Comparison of ENCODE assay signal across 10 cellular contexts in genomic region chr7:108014747-108015682, GRCh38. TPM values are rescaled to one million over a fixed set of nuclear protein-coding genes. Genes with fewer than 3 reads are reported as not detected.
DNase-seq lines count a peak whose midpoint lies in the region; ATAC-seq, FAIRE-seq and TF ChIP-seq lines count a peak whose summit lies in the region.
"Had no signal": no experiment of that assay in that cellular context is flagged by ENCODE, and none has a peak within 500 bp of the region (broad histone marks: within the 10 kb centered on the region; RNA-seq: fewer than 3 reads in every experiment).

No MANE protein-coding gene starts in this region.

- H3K9me3 ChIP-seq in astrocyte (ENCODE audit: insufficient read depth, low read depth, low read length) (no peaks in the 10 kb centered on the region), stomach (no peaks in the 10 kb centered on the region)

- H3K79me2 ChIP-seq in astrocyte (ENCODE audit: insufficient read depth, low read length), result no peaks in the 10 kb centered on the region

- H3K4me3 Mint-ChIP-seq in astrocyte (ENCODE audit: unreplicated experiment), result no peak overlapping the region
- H3K4me3 Mint-ChIP-seq: natural killer cell had no signal

- no peak for ATAC-seq in Right ventricle myocardium inferior
- ATAC-seq: natural killer cell had no signal

- H3K4me1 ChIP-seq in astrocyte (ENCODE audit: insufficient read depth, low read length) (peaks cover 53% of the 10 kb centered on the region), stomach (peaks cover 11 to 62% (median 26%) of the 10 kb centered on the region in 4 donors)

- WGBS in stomach, 5 donors, result 48 to 61% (median 53%) methylated on average over 6 of the region's 6 CpGs

- TF ChIP-seq CTCF in astrocyte (IDR thresholded peaks at IDR 0.05; ENCODE audit: insufficient read depth, low read depth, low read length) (no peak), stomach (IDR thresholded peaks at IDR 0.05) (no peak), dorsolateral prefrontal cortex (IDR thresholded peaks at IDR 0.05 in 54 of 56, conservative IDR thresholded peaks at IDR 0.05 in 2 of 56; ENCODE audit: low read depth in 1 of 56, partially characterized antibody in 56 of 56) (no peak)

- H4K20me1 ChIP-seq in astrocyte (ENCODE audit: insufficient read depth, low read length), result no peaks in the 10 kb centered on the region

- peak overlapping the region; percentile 77 for H3K27ac Mint-ChIP-seq in astrocyte (ENCODE audit: unreplicated experiment)
- H3K27ac Mint-ChIP-seq: natural killer cell had no signal

- no peaks in the 10 kb centered on the region for H3K27me3 Mint-ChIP-seq in astrocyte (ENCODE audit: low read depth, unreplicated experiment)

- H3K9ac ChIP-seq in astrocyte (ENCODE audit: low read length), result peak overlapping the region; percentile 66

- intact Hi-C loops in stomach (cut with DNase I; ENCODE audit: low total_unique reads) (no loop called here), dorsolateral prefrontal cortex (cut with DNase I) (no loop called here), Right ventricle myocardium inferior (cut with DNase I) (loop anchor here (10.0 kb wide), 1 partner anchor 270 kb away; the partner anchor contains the start of gene CBLL1)

- no peaks in the 10 kb centered on the region for H3K9me3 Mint-ChIP-seq in astrocyte (ENCODE audit: unreplicated experiment)
- H3K9me3 Mint-ChIP-seq: natural killer cell had no signal

- no peaks in the 10 kb centered on the region for H3K36me3 ChIP-seq in astrocyte (ENCODE audit: insufficient read depth, low read length)
- H3K36me3 ChIP-seq in stomach, result no peaks in the 10 kb centered on the region

- no peak for TF ChIP-seq POLR2A in stomach (IDR thresholded peaks at IDR 0.05)

- peak; percentile 55 for FAIRE-seq in astrocyte (lab: Jason Lieb, UNC)
- FAIRE-seq: islet of Langerhans had no signal

- H3K4me3 ChIP-seq in astrocyte (ENCODE audit: insufficient read depth, low read depth, low read length) (no peak overlapping the region), stomach (no peak overlapping the region), dorsolateral prefrontal cortex (no peak overlapping the region)

- H3K27me3 ChIP-seq in astrocyte (ENCODE audit: insufficient read depth, low read length) (no peaks in the 10 kb centered on the region), stomach (no peaks in the 10 kb centered on the region), dorsolateral prefrontal cortex (peaks cover 0 to 15% (median 0%) of the 10 kb centered on the region in 45 donors)

- H3K4me2 ChIP-seq in astrocyte (ENCODE audit: low read length), result peak overlapping the region; percentile 75

- peaks cover 32% of the 10 kb centered on the region for H3K4me1 Mint-ChIP-seq in astrocyte (ENCODE audit: low read depth, unreplicated experiment)

- H2AFZ ChIP-seq in astrocyte (ENCODE audit: low read depth, low read length), result no peak overlapping the region

- H3K27ac ChIP-seq in astrocyte (ENCODE audit: low read depth, low read length) (peak overlapping the region; percentile 92), stomach (peak overlapping the region in 3 of 5 donors; percentile 24 to 61 (median 49)), dorsolateral prefrontal cortex (no peak overlapping the region)

- no peaks in the 10 kb centered on the region for H3K36me3 Mint-ChIP-seq in astrocyte (ENCODE audit: low read depth, unreplicated experiment)
- H3K36me3 Mint-ChIP-seq: natural killer cell had no signal

- DNase-seq in HT-29 (ENCODE audit: low spot score) (peak; percentile 74), astrocyte (ENCODE audit: low read depth) (peak; percentile 96), foreskin melanocyte (peak; percentile 65), stomach (no peak), dorsolateral prefrontal cortex (no peak), Right ventricle myocardium inferior (ENCODE audit: missing footprints) (no peak)
- no peak for DNase-seq in activated T-cell treated with anti-CD3 and anti-CD28 coated beads, Interleukin-2, amount 50 U/mL, for 1 hour
- DNase-seq: natural killer cell, NCI-H2029 had no signal

- TF ChIP-seq EP300 in stomach (IDR thresholded peaks at IDR 0.05), result no peak

RNA-seq across cellular contexts. Expression of gene LAMB1, which starts 12.1 kb away (rescaled TPM):
- 29.4 and 46.6 TPM in 2 replicates for total RNA-seq in HT-29 (2014; rRNA removed; shearing (Covaris generic))
- total RNA-seq in astrocyte (403 and 411 TPM in 2 replicates), stomach (100 to 1,000 TPM in 4 of 5 donors, 10 to 100 TPM in 1; 85.7 to 399 (median 165) TPM), dorsolateral prefrontal cortex (10 to 100 TPM in 119 of 120 experiments, 1 to 10 TPM in 1; 8.8 to 99.3 (median 36.8) TPM), Right ventricle myocardium inferior (83.2 TPM)
- polyA plus RNA-seq in stomach, result 10 to 100 TPM; 50.0 to 76.5 (median 68.7) TPM
- total RNA-seq: natural killer cell had no signal

Comparison
In these comparisons a context has a peak if more than half of its experiments do, and no peak if none do; other contexts are left out.
1. DNase-seq: peak in HT-29 (single experiment), astrocyte (single experiment) and foreskin melanocyte (single experiment); none in stomach (single experiment), activated T-cell treated with anti-CD3 and anti-CD28 coated beads, Interleukin-2, amount 50 U/mL, for 1 hour (single experiment), dorsolateral prefrontal cortex (0 of 10) and Right ventricle myocardium inferior (single experiment).
2. H3K27ac ChIP-seq: peak in astrocyte (single experiment) and stomach (3 of 5); none in dorsolateral prefrontal cortex (0 of 59).